8 cellular contexts compared by ENCODE assay signal in the genomic region with DNA sequence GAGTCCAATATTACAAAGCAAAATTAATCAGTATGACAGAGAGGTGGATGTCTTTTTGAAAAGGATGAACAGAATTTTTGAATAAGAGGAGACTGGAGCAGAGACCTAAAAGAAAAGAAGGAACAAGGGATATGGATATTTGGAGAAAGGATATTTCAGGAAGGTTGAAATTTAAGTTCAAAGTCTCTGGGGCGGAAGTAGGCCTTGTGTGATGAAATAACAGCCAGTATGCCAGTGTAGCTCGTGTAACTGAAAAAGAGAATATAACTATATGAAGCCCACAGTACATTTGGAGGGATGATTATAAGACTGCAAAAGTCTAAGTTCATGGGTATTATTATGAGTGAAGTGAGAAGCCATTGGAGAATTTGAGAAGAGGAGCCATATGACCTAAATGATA.
"Had no signal": no experiment of that assay in that cellular context is flagged by ENCODE, and none has a peak within 500 bp of the region (broad histone marks: within the 10 kb centered on the region; RNA-seq: fewer than 3 reads in every experiment).

No MANE protein-coding gene starts in this region.

- H3K27ac ChIP-seq: GM23248, HL-60 had no signal

- H3K9ac ChIP-seq: GM23248 had no signal

- H3K4me3 ChIP-seq: GM23248, HAP-1 had no signal

- H3K4me1 ChIP-seq: HAP-1 had no signal

- H3K36me3 ChIP-seq: HAP-1 had no signal

- DNase-seq: GM23248, GOT3, H7, HFFc6, IMR-90 had no signal

- H2AFZ ChIP-seq: GM23248 had no signal

- ATAC-seq: HCT116 had no signal

- H3K9me3 ChIP-seq: HAP-1 had no signal
